1 cellular context compared by ENCODE assay signal in genomic region chr3:4856564-4856963, GRCh38.
A peak's percentile ranks its signal among the peaks of the same experiment; 100 is the strongest.
TF ChIP-seq lines count a peak whose summit lies in the region.

No MANE protein-coding gene starts in this region.

TF ChIP-seq in K562, 482 proteins besides CTCF, POLR2A, EP300 and RAD21 (continued from another document and continues in another):
- no peak for TF ChIP-seq ARID3B (CRISPR knock-in tag; IDR thresholded peaks at IDR 0.05; ENCODE audit: borderline replicate concordance)
- TF ChIP-seq ZNF561 (CRISPR knock-in tag; conservative IDR thresholded peaks at IDR 0.05): no peak
- no peak for TF ChIP-seq CBX8 (IDR thresholded peaks at IDR 0.05; ENCODE audit: borderline replicate concordance, extremely low read depth, low read depth, low read length, poor library complexity, severe bottlenecking)
- no peak for TF ChIP-seq ETV1 (tag; conservative IDR thresholded peaks at IDR 0.05; ENCODE audit: low read depth)
- no peak for TF ChIP-seq FUS (optimal IDR thresholded peaks at IDR 0.05; ENCODE audit: low read depth, low read length)
- TF ChIP-seq MLX (CRISPR knock-in tag; conservative IDR thresholded peaks at IDR 0.05): no peak
- no peak for TF ChIP-seq MCM2 (IDR thresholded peaks at IDR 0.05; ENCODE audit: low read depth)
- no peak for TF ChIP-seq RB1 (IDR thresholded peaks at IDR 0.05; ENCODE audit: low read depth)
- no peak for TF ChIP-seq POLR2AphosphoS2 (IDR thresholded peaks at IDR 0.05; ENCODE audit: low read length)
- TF ChIP-seq KLF16 (IDR thresholded peaks at IDR 0.05): no peak
- TF ChIP-seq SRSF7 (optimal IDR thresholded peaks at IDR 0.05; ENCODE audit: low read depth, low read length): no peak
- no peak for TF ChIP-seq PCBP1 (IDR thresholded peaks at IDR 0.05; ENCODE audit: low read depth, low read length, poor library complexity, severe bottlenecking)
- TF ChIP-seq SMARCB1 (IDR thresholded peaks at IDR 0.05; ENCODE audit: insufficient read length, low read depth): no peak
- no peak for TF ChIP-seq NFATC3 (IDR thresholded peaks at IDR 0.05)
- TF ChIP-seq ATF4 (CRISPR knock-in tag; IDR thresholded peaks at IDR 0.05): 0 out of 2 replicates have a peak, but pooled peaks have one; percentile 47
- no peak for TF ChIP-seq CC2D1A (IDR thresholded peaks at IDR 0.05)
- no peak for TF ChIP-seq RHOXF2B (CRISPR knock-in tag; conservative IDR thresholded peaks at IDR 0.05)
- no peak for TF ChIP-seq SMARCC2 (IDR thresholded peaks at IDR 0.05; ENCODE audit: low read depth)
- TF ChIP-seq ZNF197 (CRISPR knock-in tag; IDR thresholded peaks at IDR 0.05; ENCODE audit: low read depth): no peak
- TF ChIP-seq ZNF280B (CRISPR knock-in tag; IDR thresholded peaks at IDR 0.05): no peak
- no peak for TF ChIP-seq NFXL1 (CRISPR knock-in tag; IDR thresholded peaks at IDR 0.05)
- TF ChIP-seq NR2C2 (CRISPR knock-in tag; IDR thresholded peaks at IDR 0.05): no peak
- TF ChIP-seq NR2C2 (tag; IDR thresholded peaks at IDR 0.05): no peak
- TF ChIP-seq ELK3 (CRISPR knock-in tag; IDR thresholded peaks at IDR 0.05): no peak
- peak; percentile 67 for TF ChIP-seq RBM25 (IDR thresholded peaks at IDR 0.05; ENCODE audit: low read depth, low read length, severe bottlenecking)
- TF ChIP-seq STAT5B (CRISPR knock-in tag; IDR thresholded peaks at IDR 0.05): no peak
- TF ChIP-seq KDM2B (CRISPR knock-in tag; IDR thresholded peaks at IDR 0.05): no peak
- no peak for TF ChIP-seq IRF9 (tag; IDR thresholded peaks at IDR 0.05)
- no peak for TF ChIP-seq RUNX1 (IDR thresholded peaks at IDR 0.05; ENCODE audit: low read depth)
- 0 out of 2 replicates have a peak, but pooled peaks have one; percentile 40 for TF ChIP-seq ZSCAN32 (CRISPR knock-in tag; IDR thresholded peaks at IDR 0.05)
- TF ChIP-seq PPARD (CRISPR knock-in tag; IDR thresholded peaks at IDR 0.05): no peak
- TF ChIP-seq ZNF445 (CRISPR knock-in tag; IDR thresholded peaks at IDR 0.05; ENCODE audit: low read depth): no peak
- TF ChIP-seq NCOR1 (IDR thresholded peaks at IDR 0.05): no peak
- no peak for TF ChIP-seq ZNF780A (CRISPR knock-in tag; IDR thresholded peaks at IDR 0.05)
- no peak for TF ChIP-seq MECOM (CRISPR knock-in tag; IDR thresholded peaks at IDR 0.05)
- TF ChIP-seq KHSRP (IDR thresholded peaks at IDR 0.05): no peak
- no peak for TF ChIP-seq ILK (tag; IDR thresholded peaks at IDR 0.05; ENCODE audit: borderline replicate concordance, low read depth)
- TF ChIP-seq SETDB1 (IDR thresholded peaks at IDR 0.05; ENCODE audit: low read length): no peak
- TF ChIP-seq ZFP91 (CRISPR knock-in tag; IDR thresholded peaks at IDR 0.05): no peak
- TF ChIP-seq CHD7 (IDR thresholded peaks at IDR 0.05; ENCODE audit: low read depth, low read length): no peak
- TF ChIP-seq ZNF584 (CRISPR knock-in tag; IDR thresholded peaks at IDR 0.05; ENCODE audit: low read depth): no peak
- TF ChIP-seq MITF (IDR thresholded peaks at IDR 0.05): no peak
- TF ChIP-seq FOXA3 (CRISPR knock-in tag; conservative IDR thresholded peaks at IDR 0.05 in 1 of 2, IDR thresholded peaks at IDR 0.05 in 1 of 2): 0 out of 4 replicates have a peak, but pooled peaks of 1 of the 2 experiments have one; percentile 24
- TF ChIP-seq ZNF253 (CRISPR knock-in tag; conservative IDR thresholded peaks at IDR 0.05): no peak
